In genomic region chr4:153081181-153081580, GRCh38 we compare ENCODE assay signal across 23 cellular contexts.
A peak's percentile ranks its signal among the peaks of the same experiment; 100 is the strongest.
DNase-seq lines count a peak whose midpoint lies in the region; ATAC-seq and TF ChIP-seq lines count a peak whose summit lies in the region.
"Had no signal": no experiment of that assay in that cellular context is flagged by ENCODE, and none has a peak within 500 bp of the region (broad histone marks: within the 10 kb centered on the region; RNA-seq: fewer than 3 reads in every experiment).

No MANE protein-coding gene starts in this region.

- TF ChIP-seq CTCF in GM23338 (conservative IDR thresholded peaks at IDR 0.05; ENCODE audit: low read depth in 2 of 2) (no peak), foreskin fibroblast (IDR thresholded peaks at IDR 0.05; ENCODE audit: low read depth, low read length) (no peak), Peyer's patch (IDR thresholded peaks at IDR 0.05) (no peak)

- peaks cover 55% of the 10 kb centered on the region for H3K4me1 Mint-ChIP-seq in activated naive CD8-positive, alpha-beta T cell treated with anti-CD3 and anti-CD28 coated beads, Interleukin-2, amount 10 ng/mL, durations not matched to agents 7 days and 5 days
- peaks cover 58% of the 10 kb centered on the region for H3K4me1 Mint-ChIP-seq in activated naive CD8-positive, alpha-beta T cell treated with anti-CD3 and anti-CD28 coated beads, Interleukin-2, amount 50 U/mL, for 24 hours
- H3K4me1 Mint-ChIP-seq in GM23338 = peaks cover 41% of the 10 kb centered on the region
- peaks cover 30 to 64% (median 56%) of the 10 kb centered on the region in 4 donors for H3K4me1 Mint-ChIP-seq in naive thymus-derived CD8-positive, alpha-beta T cell

- H3K4me3 ChIP-seq in GM23338 (no peak overlapping the region), foreskin fibroblast (ENCODE audit: low read depth in 1 of 2, low read length in 2 of 2) (no peak overlapping the region), Peyer's patch (no peak overlapping the region), SJCRH30 (no peak overlapping the region)
- H3K4me3 ChIP-seq: A549, GM12878, HAP-1 had no signal

- peaks cover 21% of the 10 kb centered on the region for H3K27me3 Mint-ChIP-seq in activated naive CD8-positive, alpha-beta T cell treated with anti-CD3 and anti-CD28 coated beads, Interleukin-2, amount 10 ng/mL, durations not matched to agents 7 days and 5 days
- H3K27me3 Mint-ChIP-seq in activated naive CD8-positive, alpha-beta T cell treated with anti-CD3 and anti-CD28 coated beads, Interleukin-2, amount 50 U/mL, for 24 hours = no peaks in the 10 kb centered on the region
- H3K27me3 Mint-ChIP-seq in GM23338 (ENCODE audit: insufficient read depth, low read depth, poor library complexity) = peaks cover 13% of the 10 kb centered on the region
- no peaks in the 10 kb centered on the region for H3K27me3 Mint-ChIP-seq in naive thymus-derived CD8-positive, alpha-beta T cell

- no peak for TF ChIP-seq POLR2A in Peyer's patch (IDR thresholded peaks at IDR 0.05)

- H3K4me3 Mint-ChIP-seq in activated naive CD8-positive, alpha-beta T cell treated with anti-CD3 and anti-CD28 coated beads, Interleukin-2, amount 10 ng/mL, durations not matched to agents 7 days and 5 days = no peak overlapping the region
- no peak overlapping the region for H3K4me3 Mint-ChIP-seq in activated naive CD8-positive, alpha-beta T cell treated with anti-CD3 and anti-CD28 coated beads, Interleukin-2, amount 50 U/mL, for 24 hours
- H3K4me3 Mint-ChIP-seq in GM23338 = no peak overlapping the region
- H3K4me3 Mint-ChIP-seq in naive thymus-derived CD8-positive, alpha-beta T cell = no peak overlapping the region
- H3K4me3 Mint-ChIP-seq: CD4-positive, CD25-positive, alpha-beta regulatory T cell; CD8-positive, alpha-beta T cell; HFFc6 had no signal

- H3K27ac ChIP-seq in GM23338 (ENCODE audit: low read depth) = no peak overlapping the region
- no peak overlapping the region for H3K27ac ChIP-seq in Peyer's patch
- no peak overlapping the region for H3K27ac ChIP-seq in SJCRH30
- H3K27ac ChIP-seq: A549, C4-2B had no signal

- ATAC-seq in activated naive CD8-positive, alpha-beta T cell treated with anti-CD3 and anti-CD28 coated beads, Interleukin-2, amount 10 ng/mL, durations not matched to agents 7 days and 5 days (ENCODE audit: low read depth) = peak; percentile 38
- no peak for ATAC-seq in activated naive CD8-positive, alpha-beta T cell treated with anti-CD3 and anti-CD28 coated beads, Interleukin-2, amount 50 U/mL, for 24 hours
- no peak for ATAC-seq in GM23338
- peak; percentile 26 to 49 for ATAC-seq in naive thymus-derived CD8-positive, alpha-beta T cell
- ATAC-seq: A549; CD8-positive, alpha-beta T cell; GM12878 had no signal

- H2AFZ ChIP-seq in GM23338 = peak overlapping the region; percentile 28; the same call in 1 of the 2 replicates

- peaks cover 24% of the 10 kb centered on the region for H3K4me1 ChIP-seq in GM23338 (ENCODE audit: insufficient read depth)
- H3K4me1 ChIP-seq in Peyer's patch = peaks cover 0 to 5% (median 0%) of the 10 kb centered on the region in 4 donors
- peaks cover 8% of the 10 kb centered on the region for H3K4me1 ChIP-seq in SJCRH30
- H3K4me1 ChIP-seq: BE2C had no signal

- H3K36me3 Mint-ChIP-seq in activated naive CD8-positive, alpha-beta T cell treated with anti-CD3 and anti-CD28 coated beads, Interleukin-2, amount 10 ng/mL, durations not matched to agents 7 days and 5 days = no peaks in the 10 kb centered on the region
- H3K36me3 Mint-ChIP-seq in activated naive CD8-positive, alpha-beta T cell treated with anti-CD3 and anti-CD28 coated beads, Interleukin-2, amount 50 U/mL, for 24 hours (ENCODE audit: low read depth) = no peaks in the 10 kb centered on the region
- H3K36me3 Mint-ChIP-seq in GM23338 (ENCODE audit: low read depth) = no peaks in the 10 kb centered on the region
- no peaks in the 10 kb centered on the region for H3K36me3 Mint-ChIP-seq in naive thymus-derived CD8-positive, alpha-beta T cell
- H3K36me3 Mint-ChIP-seq: CD4-positive, CD25-positive, alpha-beta regulatory T cell; CD8-positive, alpha-beta T cell had no signal

- H3K9me2 ChIP-seq in GM23338 (ENCODE audit: insufficient read depth) = 0 out of 2 replicates have a peak, but pooled peaks cover 3% of the 10 kb centered on the region

- no peak overlapping the region for H3K4me2 ChIP-seq in GM23338
- H3K4me2 ChIP-seq: A549 had no signal

- no peak for DNase-seq in activated naive CD8-positive, alpha-beta T cell treated with anti-CD3 and anti-CD28 coated beads, Interleukin-2, amount 10 ng/mL, durations not matched to agents 7 days and 5 days
- DNase-seq in activated naive CD8-positive, alpha-beta T cell treated with anti-CD3 and anti-CD28 coated beads, Interleukin-2, amount 50 U/mL, for 24 hours = no peak
- no peak for DNase-seq in GM23338 (ENCODE audit: low spot score)
- DNase-seq in naive thymus-derived CD8-positive, alpha-beta T cell = no peak
- DNase-seq in foreskin fibroblast = no peak
- no peak for DNase-seq in Peyer's patch
- DNase-seq in SJCRH30 = no peak
- DNase-seq: 8988T; ACHN; AML-193; BE2C; Caco-2; CD8-positive, alpha-beta T cell; DMS153; EL; GDM1; GOT3; HFFc6 had no signal

- POLR2A ChIA-PET in activated naive CD8-positive, alpha-beta T cell treated with anti-CD3 and anti-CD28 coated beads, Interleukin-2, amount 10 ng/mL, durations not matched to agents 7 days and 5 days (lab: Charles Lee) = interaction anchor here (1.4 kb wide), 1 partner anchor 302 kb away, joined by 3 read pairs; no protein-coding TSS in a partner anchor
- POLR2A ChIA-PET in naive thymus-derived CD8-positive, alpha-beta T cell (lab: Charles Lee) = no interaction called here

- H3K36me3 ChIP-seq in GM23338 (ENCODE audit: insufficient read depth) (no peaks in the 10 kb centered on the region), Peyer's patch (no peaks in the 10 kb centered on the region), SJCRH30 (no peaks in the 10 kb centered on the region)
- H3K36me3 ChIP-seq: BE2C, HAP-1 had no signal

- H3K9me3 ChIP-seq in Peyer's patch = no peaks in the 10 kb centered on the region
- H3K9me3 ChIP-seq in SJCRH30 (replicated peaks) = no peaks in the 10 kb centered on the region
- H3K9me3 ChIP-seq: A549, BE2C, Caco-2, HAP-1 had no signal

- H3K79me2 ChIP-seq in GM23338 (replicated peaks; ENCODE audit: insufficient read depth) = no peaks in the 10 kb centered on the region

- H3F3A ChIP-seq in GM23338 (replicated peaks; ENCODE audit: low read depth) = no peaks in the 10 kb centered on the region; the same call in 1 of the 2 replicates

- H3K27ac Mint-ChIP-seq in activated naive CD8-positive, alpha-beta T cell treated with anti-CD3 and anti-CD28 coated beads, Interleukin-2, amount 10 ng/mL, durations not matched to agents 7 days and 5 days = no peak overlapping the region
- no peak overlapping the region for H3K27ac Mint-ChIP-seq in activated naive CD8-positive, alpha-beta T cell treated with anti-CD3 and anti-CD28 coated beads, Interleukin-2, amount 50 U/mL, for 24 hours
- H3K27ac Mint-ChIP-seq in GM23338 = no peak overlapping the region
- H3K27ac Mint-ChIP-seq in naive thymus-derived CD8-positive, alpha-beta T cell = peak overlapping the region in 1 of 10 donors; percentile 22
- H3K27ac Mint-ChIP-seq: CD8-positive, alpha-beta T cell; HFFc6 had no signal

- no peaks in the 10 kb centered on the region for H3K27me3 ChIP-seq in GM23338 (ENCODE audit: insufficient read depth)
- H3K27me3 ChIP-seq in Peyer's patch = no peaks in the 10 kb centered on the region
- no peaks in the 10 kb centered on the region for H3K27me3 ChIP-seq in SJCRH30
- H3K27me3 ChIP-seq: BE2C had no signal

- no peaks in the 10 kb centered on the region for H4K20me1 ChIP-seq in GM23338 (replicated peaks; ENCODE audit: insufficient read depth)

- no peaks in the 10 kb centered on the region for H3K9me3 Mint-ChIP-seq in activated naive CD8-positive, alpha-beta T cell treated with anti-CD3 and anti-CD28 coated beads, Interleukin-2, amount 10 ng/mL, durations not matched to agents 7 days and 5 days
- no peaks in the 10 kb centered on the region for H3K9me3 Mint-ChIP-seq in activated naive CD8-positive, alpha-beta T cell treated with anti-CD3 and anti-CD28 coated beads, Interleukin-2, amount 50 U/mL, for 24 hours
- H3K9me3 Mint-ChIP-seq in GM23338 = no peaks in the 10 kb centered on the region
- no peaks in the 10 kb centered on the region for H3K9me3 Mint-ChIP-seq in naive thymus-derived CD8-positive, alpha-beta T cell
- H3K9me3 Mint-ChIP-seq: CD4-positive, CD25-positive, alpha-beta regulatory T cell; CD8-positive, alpha-beta T cell; HFFc6 had no signal

TF ChIP-seq in GM23338, 12 proteins besides CTCF, POLR2A, EP300 and RAD21 (continues in another document):
- TF ChIP-seq, protein P1, sequence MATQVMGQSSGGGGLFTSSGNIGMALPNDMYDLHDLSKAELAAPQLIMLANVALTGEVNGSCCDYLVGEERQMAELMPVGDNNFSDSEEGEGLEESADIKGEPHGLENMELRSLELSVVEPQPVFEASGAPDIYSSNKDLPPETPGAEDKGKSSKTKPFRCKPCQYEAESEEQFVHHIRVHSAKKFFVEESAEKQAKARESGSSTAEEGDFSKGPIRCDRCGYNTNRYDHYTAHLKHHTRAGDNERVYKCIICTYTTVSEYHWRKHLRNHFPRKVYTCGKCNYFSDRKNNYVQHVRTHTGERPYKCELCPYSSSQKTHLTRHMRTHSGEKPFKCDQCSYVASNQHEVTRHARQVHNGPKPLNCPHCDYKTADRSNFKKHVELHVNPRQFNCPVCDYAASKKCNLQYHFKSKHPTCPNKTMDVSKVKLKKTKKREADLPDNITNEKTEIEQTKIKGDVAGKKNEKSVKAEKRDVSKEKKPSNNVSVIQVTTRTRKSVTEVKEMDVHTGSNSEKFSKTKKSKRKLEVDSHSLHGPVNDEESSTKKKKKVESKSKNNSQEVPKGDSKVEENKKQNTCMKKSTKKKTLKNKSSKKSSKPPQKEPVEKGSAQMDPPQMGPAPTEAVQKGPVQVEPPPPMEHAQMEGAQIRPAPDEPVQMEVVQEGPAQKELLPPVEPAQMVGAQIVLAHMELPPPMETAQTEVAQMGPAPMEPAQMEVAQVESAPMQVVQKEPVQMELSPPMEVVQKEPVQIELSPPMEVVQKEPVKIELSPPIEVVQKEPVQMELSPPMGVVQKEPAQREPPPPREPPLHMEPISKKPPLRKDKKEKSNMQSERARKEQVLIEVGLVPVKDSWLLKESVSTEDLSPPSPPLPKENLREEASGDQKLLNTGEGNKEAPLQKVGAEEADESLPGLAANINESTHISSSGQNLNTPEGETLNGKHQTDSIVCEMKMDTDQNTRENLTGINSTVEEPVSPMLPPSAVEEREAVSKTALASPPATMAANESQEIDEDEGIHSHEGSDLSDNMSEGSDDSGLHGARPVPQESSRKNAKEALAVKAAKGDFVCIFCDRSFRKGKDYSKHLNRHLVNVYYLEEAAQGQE (IDR thresholded peaks at IDR 0.05; ENCODE audit: unreplicated experiment) = no peak
- no peak for TF ChIP-seq EZH2 (IDR thresholded peaks at IDR 0.05; ENCODE audit: low read depth, unreplicated experiment)

Comparison
In these comparisons a context has a peak if more than half of its experiments do, and no peak if none do; other contexts are left out.
1. ATAC-seq: peak in activated naive CD8-positive, alpha-beta T cell treated with anti-CD3 and anti-CD28 coated beads, Interleukin-2, amount 10 ng/mL, durations not matched to agents 7 days and 5 days (single experiment) and naive thymus-derived CD8-positive, alpha-beta T cell (2 of 2); none in activated naive CD8-positive, alpha-beta T cell treated with anti-CD3 and anti-CD28 coated beads, Interleukin-2, amount 50 U/mL, for 24 hours (single experiment) and GM23338 (single experiment).